16 cellular contexts compared by ENCODE assay signal in the genomic region with DNA sequence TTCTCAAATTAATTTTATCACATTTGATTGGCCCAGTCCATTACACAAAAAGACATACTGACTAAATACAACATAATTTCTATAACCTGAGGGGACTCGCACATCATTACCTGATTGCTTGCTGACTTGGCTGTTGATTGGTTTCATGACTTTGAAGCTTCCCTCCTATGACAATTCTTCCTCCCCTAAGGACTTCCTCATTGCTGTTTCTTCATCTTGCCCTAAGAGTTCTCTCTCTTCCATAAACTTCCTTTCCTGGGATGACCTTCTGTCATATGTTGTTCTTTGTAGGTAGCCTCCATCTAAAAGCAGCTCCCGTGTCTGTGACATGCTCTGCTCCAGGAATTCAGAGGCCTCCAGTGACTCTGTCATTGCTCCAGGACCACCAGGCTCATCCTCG. TPM values are rescaled to one million over a fixed set of nuclear protein-coding genes. Genes with fewer than 3 reads are reported as not detected.
A peak's percentile ranks its signal among the peaks of the same experiment; 100 is the strongest.
DNase-seq lines count a peak whose midpoint lies in the region; ATAC-seq and TF ChIP-seq lines count a peak whose summit lies in the region.
"Had no signal": no experiment of that assay in that cellular context is flagged by ENCODE, and none has a peak within 500 bp of the region (broad histone marks: within the 10 kb centered on the region; RNA-seq: fewer than 3 reads in every experiment).

No MANE protein-coding gene starts in this region.

- H3K79me2 ChIP-seq in HCT116 (ENCODE audit: insufficient read depth, low read length), result peaks cover 17% of the 10 kb centered on the region

- no peak overlapping the region for H3K27ac Mint-ChIP-seq in Calu3 (ENCODE audit: unreplicated experiment)
- H3K27ac Mint-ChIP-seq: CD4-positive, alpha-beta memory T cell; H9 had no signal

- no peak overlapping the region for H3K4me2 ChIP-seq in HCT116 (ENCODE audit: low read length)
- H3K4me2 ChIP-seq: A549 had no signal

- no peaks in the 10 kb centered on the region for H4K20me1 ChIP-seq in HCT116 (ENCODE audit: insufficient read depth)

- TF ChIP-seq CTCF in Calu3 (IDR thresholded peaks at IDR 0.05; ENCODE audit: unreplicated experiment), result no peak
- TF ChIP-seq CTCF in HCT116 (IDR thresholded peaks at IDR 0.05 in 2 of 3, conservative IDR thresholded peaks at IDR 0.05 in 1 of 3; ENCODE audit: borderline replicate concordance in 1 of 3, insufficient read depth in 1 of 3, low read depth in 2 of 3, low read length in 2 of 3), result no peak
- TF ChIP-seq CTCF in mucosa of descending colon (IDR thresholded peaks at IDR 0.05), result no peak
- TF ChIP-seq CTCF in dorsolateral prefrontal cortex (IDR thresholded peaks at IDR 0.05 in 54 of 56, conservative IDR thresholded peaks at IDR 0.05 in 2 of 56; ENCODE audit: low read depth in 1 of 56, partially characterized antibody in 56 of 56), result no peak

- DNase-seq in Calu3, result no peak
- no peak for DNase-seq in HCT116 (ENCODE audit: low read depth, low spot score)
- peak; percentile 10 for DNase-seq in SKM-1 treated with dmso at 0.1 percent for 144 hours (lab: John Stamatoyannopoulos, UW; ENCODE audit: unreplicated experiment)
- no peak for DNase-seq in mucosa of descending colon
- no peak for DNase-seq in dorsolateral prefrontal cortex
- DNase-seq in NCI-H345 treated with DMSO at 0.1 percent for 48 hours (lab: John Stamatoyannopoulos, UW; ENCODE audit: unreplicated experiment), result no peak
- DNase-seq: BE2C; CD4-positive, alpha-beta memory T cell; DMS153; DMS79 treated with DMSO at 0.1 percent for 48 hours; EL; GDM1; GOT3; H9 had no signal

- TF ChIP-seq POLR2A in HCT116 (IDR thresholded peaks at IDR 0.05; ENCODE audit: borderline replicate concordance, extremely low read depth, insufficient read depth, insufficient read length), result no peak

- H3K4me3 Mint-ChIP-seq in Calu3 (ENCODE audit: low read depth, unreplicated experiment), result no peak overlapping the region
- H3K4me3 Mint-ChIP-seq: CD4-positive, alpha-beta memory T cell; H9 had no signal

- H3K4me3 ChIP-seq in HCT116 (replicated peaks in 1 of 2; ENCODE audit: low read depth in 1 of 2, low read length in 2 of 2), result no peak overlapping the region
- no peak overlapping the region for H3K4me3 ChIP-seq in mucosa of descending colon
- no peak overlapping the region for H3K4me3 ChIP-seq in dorsolateral prefrontal cortex
- H3K4me3 ChIP-seq: A549 had no signal

- intact Hi-C loops in Calu3 (cut with micrococcal nuclease; ENCODE audit: unreplicated experiment) (loop anchor here (10.0 kb wide), 1 partner anchor 763 kb away; no protein-coding TSS in a partner anchor), HCT116 (cut with micrococcal nuclease) (loop anchor here (10.0 kb wide), 1 partner anchor 753 kb away; no protein-coding TSS in a partner anchor), mucosa of descending colon (cut with DNase I, micrococcal nuclease) (loop anchor here in 1 of 2 donors (10.0 kb wide), 1 partner anchor 273 kb away; no protein-coding TSS in a partner anchor), dorsolateral prefrontal cortex (cut with DNase I) (no loop called here)

- ATAC-seq in HCT116, result no peak
- peak; percentile 59 for ATAC-seq in mucosa of descending colon
- ATAC-seq: A549 had no signal

- H3K27ac ChIP-seq in HCT116 (ENCODE audit: low read depth, low read length) (no peak overlapping the region), dorsolateral prefrontal cortex (no peak overlapping the region)
- H3K27ac ChIP-seq: A549, C4-2B had no signal

- no peak overlapping the region for H2AFZ ChIP-seq in HCT116 (ENCODE audit: low read depth, low read length, poor library complexity, severe bottlenecking)

- H3K4me1 Mint-ChIP-seq in Calu3 (ENCODE audit: low read depth, unreplicated experiment), result no peaks in the 10 kb centered on the region
- H3K4me1 Mint-ChIP-seq: CD4-positive, alpha-beta memory T cell; H9 had no signal

- CTCF ChIA-PET in Calu3 (lab: Charles Lee) (no interaction called here), HCT116 (lab: Charles Lee) (no interaction called here)

- H3K27me3 Mint-ChIP-seq in Calu3 (ENCODE audit: unreplicated experiment), result no peaks in the 10 kb centered on the region
- H3K27me3 Mint-ChIP-seq: CD4-positive, alpha-beta memory T cell had no signal

- TF ChIP-seq RAD21 in HCT116 (IDR thresholded peaks at IDR 0.05; ENCODE audit: low read depth), result no peak

- H3K9me3 Mint-ChIP-seq in Calu3 (ENCODE audit: low read depth, unreplicated experiment), result no peaks in the 10 kb centered on the region
- H3K9me3 Mint-ChIP-seq: CD4-positive, alpha-beta memory T cell; H9 had no signal

- H3K36me3 Mint-ChIP-seq in Calu3 (ENCODE audit: insufficient read depth, unreplicated experiment), result peaks cover 5% of the 10 kb centered on the region

- POLR2A ChIA-PET in HCT116 (lab: Charles Lee), result no interaction called here

- H3K9me3 ChIP-seq in HCT116 (ENCODE audit: control insufficient read depth in 1 of 2, insufficient read depth in 1 of 2, low read depth in 1 of 2, low read length in 2 of 2) (no peaks in the 10 kb centered on the region), mucosa of descending colon (no peaks in the 10 kb centered on the region)
- H3K9me3 ChIP-seq: A549, BE2C had no signal

- peaks cover 17 to 27% of the 10 kb centered on the region in 2 experiments for H3K36me3 ChIP-seq in HCT116 (ENCODE audit: control insufficient read depth in 1 of 2, insufficient read depth in 2 of 2, low read length in 2 of 2)
- H3K36me3 ChIP-seq in mucosa of descending colon (ENCODE audit: low read depth), result no peaks in the 10 kb centered on the region
- H3K36me3 ChIP-seq: BE2C had no signal

- BruUV-seq in Calu3 (replicated peaks; lab: Mats Ljungman, UMichigan), result TSS peak; percentile 7
- TSS peak; percentile 20 for BruUV-seq in HCT116 (replicated peaks; lab: Mats Ljungman, UMichigan)

- H3K4me1 ChIP-seq in HCT116 (ENCODE audit: control insufficient read depth in 1 of 2, insufficient read depth in 2 of 2, low read length in 2 of 2) (peaks cover 0 to 7% of the 10 kb centered on the region in 2 experiments; a peak in 2 of 4 replicates), mucosa of descending colon (ENCODE audit: low read depth) (peaks cover under 1% of the 10 kb centered on the region)
- H3K4me1 ChIP-seq: A549 had no signal

- RAD21 ChIA-PET in HCT116 (lab: Charles Lee; ENCODE audit: low non-redundant PET in 1 of 2, low total read pairs in 2 of 2, uncharacterized antibody in 2 of 2, unreplicated experiment in 2 of 2), result no interaction called here

- no peaks in the 10 kb centered on the region for H3K9me2 ChIP-seq in HCT116 (ENCODE audit: insufficient read depth)

- H3K27me3 ChIP-seq in HCT116 (ENCODE audit: insufficient read depth, low read length) (no peaks in the 10 kb centered on the region), dorsolateral prefrontal cortex (no peaks in the 10 kb centered on the region)
- H3K27me3 ChIP-seq: BE2C had no signal

- H3K9ac ChIP-seq in HCT116 (ENCODE audit: low read length), result no peak overlapping the region

TF ChIP-seq in HCT116, 20 proteins besides CTCF, POLR2A, EP300 and RAD21:
- TF ChIP-seq POLR2AphosphoS5 (IDR thresholded peaks at IDR 0.05; ENCODE audit: low read depth, low read length) (no peak), ZFX (IDR thresholded peaks at IDR 0.05) (no peak)

RNA-seq across cellular contexts. Expression of a gene that starts 22.6 kb away (rescaled TPM):
- 12.5 and 14.6 TPM in 2 replicates for total RNA-seq in Calu3 (2022)
- 24.7 TPM for total RNA-seq in HCT116 (2021; ENCODE audit: unreplicated experiment)
- polyA plus RNA-seq in HCT116 (2012), result 16.2 and 17.8 TPM in 2 replicates
- total RNA-seq in mucosa of descending colon, result 10 to 100 TPM; 17.3 to 23.1 (median 18.6) TPM
- 10 to 100 TPM in 116 of 120 experiments, 1 to 10 TPM in 4; 8.3 to 24.5 (median 16.0) TPM for total RNA-seq in dorsolateral prefrontal cortex

Comparison
In these comparisons a context has a peak if more than half of its experiments do, and no peak if none do; other contexts are left out.
1. intact Hi-C loops: an anchor here in Calu3 (10.0 kb wide) and HCT116 (10.0 kb wide); none called in dorsolateral prefrontal cortex.